In genomic region chr2:160394153-160394552, GRCh38 we compare ENCODE assay signal across 8 cellular contexts.
DNase-seq lines count a peak whose midpoint lies in the region; ATAC-seq and TF ChIP-seq lines count a peak whose summit lies in the region.

No MANE protein-coding gene starts in this region.

- no peak for DNase-seq in CD4-positive, alpha-beta T cell
- no peak for DNase-seq in activated CD4-positive, alpha-beta memory T cell treated with anti-CD3 and anti-CD28 coated beads for 36 hours
- DNase-seq in DMS 273 treated with DMSO at 0.1 percent for 48 hours (lab: John Stamatoyannopoulos, UW) (no peak), NCI-H345 treated with DMSO at 0.1 percent for 48 hours (lab: John Stamatoyannopoulos, UW; ENCODE audit: unreplicated experiment) (no peak), EL (no peak)
- DNase-seq in stimulated activated CD4-positive, alpha-beta T cell treated with anti-CD3 and anti-CD28 coated beads, Interleukin-4, amount 100 ng/mL, for 24 hours: no peak

- H3K9me3 ChIP-seq in CD4-positive, alpha-beta T cell (ENCODE audit: control insufficient read depth, low read length): no peaks in the 10 kb centered on the region

- peaks cover 59% of the 10 kb centered on the region for H3K4me1 Mint-ChIP-seq in CD4-positive, alpha-beta T cell (ENCODE audit: low read depth)
- H3K4me1 Mint-ChIP-seq in activated CD4-positive, alpha-beta memory T cell treated with anti-CD3 and anti-CD28 coated beads for 36 hours (ENCODE audit: low read depth): peaks cover 58% of the 10 kb centered on the region

- CTCF ChIA-PET in CD4-positive, alpha-beta T cell (lab: Charles Lee): no interaction called here
- CTCF ChIA-PET in activated CD4-positive, alpha-beta memory T cell treated with anti-CD3 and anti-CD28 coated beads for 36 hours (lab: Charles Lee): interaction anchor here (0.6 to 0.9 kb wide), 2 partner anchors 91 to 105 kb away, joined by 3 read pairs; no protein-coding TSS in a partner anchor

- intact Hi-C loops in CD4-positive, alpha-beta T cell (cut with DNase I, micrococcal nuclease): loop anchor here in 1 of 2 experiments (1.0 to 5.0 kb wide), 2 partner anchors 12 to 33 kb away; no protein-coding TSS in a partner anchor
- intact Hi-C loops in activated CD4-positive, alpha-beta memory T cell treated with anti-CD3 and anti-CD28 coated beads for 36 hours (cut with micrococcal nuclease): loop anchor here (1.0 to 5.0 kb wide), 4 partner anchors 11 to 172 kb away; no protein-coding TSS in a partner anchor

- POLR2A ChIA-PET in CD4-positive, alpha-beta T cell (lab: Charles Lee): interaction anchor here (1.0 to 1.3 kb wide), 5 partner anchors 8 to 34 kb away, joined by 3 to 6 read pairs (median 3); no protein-coding TSS in a partner anchor
- POLR2A ChIA-PET in activated CD4-positive, alpha-beta memory T cell treated with anti-CD3 and anti-CD28 coated beads for 36 hours (lab: Charles Lee): interaction anchor here (0.6 kb wide), 1 partner anchor 69 kb away, joined by 3 read pairs; no protein-coding TSS in a partner anchor

- H3K27ac Mint-ChIP-seq in CD4-positive, alpha-beta T cell: peak overlapping the region; percentile 64
- H3K27ac Mint-ChIP-seq in activated CD4-positive, alpha-beta memory T cell treated with anti-CD3 and anti-CD28 coated beads for 36 hours: peak overlapping the region; percentile 64

- H3K9me3 Mint-ChIP-seq in CD4-positive, alpha-beta T cell: no peaks in the 10 kb centered on the region
- no peaks in the 10 kb centered on the region for H3K9me3 Mint-ChIP-seq in activated CD4-positive, alpha-beta memory T cell treated with anti-CD3 and anti-CD28 coated beads for 36 hours

- peak; percentile 94 for ATAC-seq in CD4-positive, alpha-beta T cell (ENCODE audit: poor library complexity)
- peak; percentile 100 for ATAC-seq in GM19452 (IDR thresholded peaks at IDR 0.05; ENCODE audit: unreplicated experiment)
- peak; percentile 100 for ATAC-seq in HG03378 (IDR thresholded peaks at IDR 0.05; ENCODE audit: unreplicated experiment)

- no peak for TF ChIP-seq CTCF in CD4-positive, alpha-beta T cell (IDR thresholded peaks at IDR 0.05)

- H3K36me3 Mint-ChIP-seq in CD4-positive, alpha-beta T cell (ENCODE audit: low read depth): no peaks in the 10 kb centered on the region
- H3K36me3 Mint-ChIP-seq in activated CD4-positive, alpha-beta memory T cell treated with anti-CD3 and anti-CD28 coated beads for 36 hours: no peaks in the 10 kb centered on the region

- no peak overlapping the region for H3K27ac ChIP-seq in CD4-positive, alpha-beta T cell (ENCODE audit: low read depth, low read length)

- peak overlapping the region; percentile 15 for H3K4me3 Mint-ChIP-seq in CD4-positive, alpha-beta T cell
- H3K4me3 Mint-ChIP-seq in activated CD4-positive, alpha-beta memory T cell treated with anti-CD3 and anti-CD28 coated beads for 36 hours: peak overlapping the region; percentile 25

- H3K27me3 Mint-ChIP-seq in CD4-positive, alpha-beta T cell: no peaks in the 10 kb centered on the region
- no peaks in the 10 kb centered on the region for H3K27me3 Mint-ChIP-seq in activated CD4-positive, alpha-beta memory T cell treated with anti-CD3 and anti-CD28 coated beads for 36 hours

- H3K27me3 ChIP-seq in CD4-positive, alpha-beta T cell (ENCODE audit: control insufficient read depth, insufficient read depth, low read length): no peaks in the 10 kb centered on the region
